Comparison of ENCODE assay signal across 18 cellular contexts in the genomic region with DNA sequence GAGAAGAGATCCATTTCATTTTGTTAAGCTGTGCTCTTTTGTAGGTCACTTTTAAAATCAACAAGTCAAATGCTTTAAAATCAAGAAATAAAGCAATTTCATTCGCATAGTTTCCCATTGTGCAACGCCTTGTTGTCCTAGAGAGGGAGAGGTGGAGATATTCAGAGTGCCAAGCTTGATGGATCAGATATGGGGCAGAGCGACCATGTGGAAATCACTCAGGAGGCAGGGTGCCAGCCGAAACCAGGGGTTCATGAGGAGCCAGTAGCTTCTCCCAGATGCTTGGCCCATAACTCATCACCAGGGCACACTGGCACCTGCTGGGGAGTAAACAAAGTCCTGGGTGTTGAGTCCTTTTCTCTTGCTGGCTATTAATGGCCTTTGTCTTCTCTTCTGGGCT. TPM values are rescaled to one million over a fixed set of nuclear protein-coding genes. Genes with fewer than 3 reads are reported as not detected.
DNase-seq lines count a peak whose midpoint lies in the region; ATAC-seq, FAIRE-seq and TF ChIP-seq lines count a peak whose summit lies in the region.
"Had no signal": no experiment of that assay in that cellular context is flagged by ENCODE, and none has a peak within 500 bp of the region (broad histone marks: within the 10 kb centered on the region; RNA-seq: fewer than 3 reads in every experiment).

No MANE protein-coding gene starts in this region.

- CTCF ChIA-PET in A673 (lab: Charles Lee): no interaction called here

- H3K9me3 ChIP-seq in A673 (ENCODE audit: low read depth, low read length, poor library complexity, severe bottlenecking): no peaks in the 10 kb centered on the region
- no peaks in the 10 kb centered on the region for H3K9me3 ChIP-seq in adipocyte (ENCODE audit: control insufficient read depth, low read length)
- no peaks in the 10 kb centered on the region for H3K9me3 ChIP-seq in gastroesophageal sphincter
- H3K9me3 ChIP-seq in pancreas: no peaks in the 10 kb centered on the region

- ATAC-seq in gastroesophageal sphincter (peak; percentile 67), pancreas (peak in 3 of 4 donors; percentile 14 to 40 (median 37)), GM18505 (IDR thresholded peaks at IDR 0.05; ENCODE audit: unreplicated experiment) (no peak), GM18498 (IDR thresholded peaks at IDR 0.05; ENCODE audit: unreplicated experiment) (no peak), HG02759 (IDR thresholded peaks at IDR 0.05; ENCODE audit: unreplicated experiment) (no peak)

- peaks cover 7% of the 10 kb centered on the region for H3K4me1 ChIP-seq in A673 (ENCODE audit: insufficient read depth, low read length, poor library complexity, severe bottlenecking)
- H3K4me1 ChIP-seq in adipocyte (ENCODE audit: control insufficient read depth, insufficient read depth, low read length): peaks cover 20% of the 10 kb centered on the region
- H3K4me1 ChIP-seq in gastroesophageal sphincter: peaks cover 0 to 10% (median 3%) of the 10 kb centered on the region in 3 donors
- no peaks in the 10 kb centered on the region for H3K4me1 ChIP-seq in pancreas

- no peak for TF ChIP-seq EP300 in gastroesophageal sphincter (IDR thresholded peaks at IDR 0.05)

- H3K36me3 ChIP-seq in A673 (ENCODE audit: insufficient read depth, low read length, poor library complexity, severe bottlenecking): no peaks in the 10 kb centered on the region
- no peaks in the 10 kb centered on the region for H3K36me3 ChIP-seq in adipocyte (ENCODE audit: control insufficient read depth, insufficient read depth, low read length, severe bottlenecking)
- H3K36me3 ChIP-seq in gastroesophageal sphincter: no peaks in the 10 kb centered on the region
- H3K36me3 ChIP-seq in pancreas: no peaks in the 10 kb centered on the region

- FAIRE-seq in pancreas (lab: Jason Lieb, UNC): no peak
- FAIRE-seq: A204.1, H1 had no signal

- POLR2A ChIA-PET in A673 (lab: Charles Lee; ENCODE audit: low non-redundant PET): no interaction called here

- TF ChIP-seq POLR2A in gastroesophageal sphincter (IDR thresholded peaks at IDR 0.05) (no peak), GM18505 (IDR thresholded peaks at IDR 0.05; ENCODE audit: borderline replicate concordance, extremely low read depth, insufficient read depth, insufficient read length) (no peak)

- no TSS peak for BruUV-seq in A673 (replicated peaks; lab: Mats Ljungman, UMichigan)

- intact Hi-C loops in A673 (cut with micrococcal nuclease; ENCODE audit: unreplicated experiment): no loop called here
- intact Hi-C loops in pancreas (cut with DNase I): no loop called here

- peak overlapping the region; percentile 67 for H3K9ac ChIP-seq in adipocyte (ENCODE audit: low read length)

- H3K27me3 ChIP-seq in A673 (replicated peaks; ENCODE audit: insufficient read depth, low read depth, low read length, poor library complexity): no peaks in the 10 kb centered on the region
- no peaks in the 10 kb centered on the region for H3K27me3 ChIP-seq in adipocyte (replicated peaks; ENCODE audit: control insufficient read depth, insufficient read depth, low read length)
- H3K27me3 ChIP-seq in gastroesophageal sphincter: no peaks in the 10 kb centered on the region
- no peaks in the 10 kb centered on the region for H3K27me3 ChIP-seq in pancreas

- TF ChIP-seq CTCF in A673 (conservative IDR thresholded peaks at IDR 0.05; ENCODE audit: low read depth, low read length): no peak
- no peak for TF ChIP-seq CTCF in gastroesophageal sphincter (IDR thresholded peaks at IDR 0.05)
- TF ChIP-seq CTCF in pancreas (IDR thresholded peaks at IDR 0.05): no peak

- H3K4me3 ChIP-seq in A673 (ENCODE audit: low read depth, low read length, poor library complexity, severe bottlenecking) (peak overlapping the region; percentile 14), adipocyte (ENCODE audit: low read length) (peak overlapping the region; percentile 71), gastroesophageal sphincter (no peak overlapping the region), pancreas (no peak overlapping the region)

- 71 to 84% methylated on average over 2 to 4 of the region's 4 CpGs for WGBS in gastroesophageal sphincter (ENCODE audit: low coverage in 1 of 2), 2 donors
- 64 to 67% methylated on average over 4 of the region's 4 CpGs for WGBS in pancreas, 2 donors

- DNase-seq in A673 (ENCODE audit: low spot score): no peak
- DNase-seq in adipocyte (ENCODE audit: low read depth): peak; percentile 62
- no peak for DNase-seq in pancreas
- no peak for DNase-seq in NCI-H526 (lab: John Stamatoyannopoulos, UW)
- DNase-seq: activated CD4-positive, alpha-beta T cell treated with anti-CD3 and anti-CD28 coated beads, Interleukin-2, amount 50 U/mL, for 48 hours; activated gamma-delta T cell; amygdala; NCI-H1436 treated with DMSO at 0.1 percent for 48 hours; stimulated activated CD4-positive, alpha-beta T cell treated with anti-CD3 and anti-CD28 coated beads, Interleukin-1b, Interleukin-23, amount 100 ng/mL, for 48 hours; stimulated activated naive CD4-positive, alpha-beta T cell; trophoblast cell had no signal

- no peak overlapping the region for H3K27ac ChIP-seq in A673 (ENCODE audit: low read depth, low read length, poor library complexity, severe bottlenecking)
- peak overlapping the region in 2 of 4 donors; percentile 37 to 48 for H3K27ac ChIP-seq in gastroesophageal sphincter
- peak overlapping the region in 1 of 4 donors; percentile 4 for H3K27ac ChIP-seq in pancreas
- H3K27ac ChIP-seq: C4-2B had no signal

RNA-seq across cellular contexts. Expression of a gene that starts 53.0 kb away (rescaled TPM):
- total RNA-seq in A673 (2021) (45.1 and 46.8 TPM in 2 replicates), gastroesophageal sphincter (10 to 100 TPM; 18.3 to 31.4 (median 26.2) TPM), pancreas (10 to 100 TPM in 3 of 6 donors, 1 to 10 TPM in 3; 6.5 to 17.7 (median 8.8) TPM)
- 1 to 10 TPM; 5.8 to 6.6 TPM for polyA plus RNA-seq in pancreas

Comparison
In these comparisons a context has a peak if more than half of its experiments do, and no peak if none do; other contexts are left out.
1. H3K4me3 ChIP-seq: peak in A673 (single experiment) and adipocyte (single experiment); none in gastroesophageal sphincter (0 of 2) and pancreas (0 of 4).
2. ATAC-seq: peak in gastroesophageal sphincter (single experiment) and pancreas (3 of 4); none in GM18505 (single experiment), GM18498 (single experiment) and HG02759 (single experiment).